8 cellular contexts compared by ENCODE assay signal in genomic region chr1:111505641-111506119, GRCh38. TPM values are rescaled to one million over a fixed set of nuclear protein-coding genes. Genes with fewer than 3 reads are reported as not detected.
DNase-seq lines count a peak whose midpoint lies in the region; ATAC-seq, FAIRE-seq and TF ChIP-seq lines count a peak whose summit lies in the region.

No MANE protein-coding gene starts in this region.

- H3K27me3 ChIP-seq in left ventricle myocardium inferior (ENCODE audit: low read depth): no peaks in the 10 kb centered on the region
- no peaks in the 10 kb centered on the region for H3K27me3 ChIP-seq in WERI-Rb-1 (ENCODE audit: insufficient read depth, low read depth, severe bottlenecking)

- H3K4me1 Mint-ChIP-seq in T-helper 17 cell: peaks cover 61% of the 10 kb centered on the region
- peaks cover 43% of the 10 kb centered on the region for H3K4me1 Mint-ChIP-seq in stimulated activated effector memory CD8-positive, alpha-beta T cell treated with anti-CD3 and anti-CD28 coated beads, Interleukin-12 subunit alpha, Interleukin-12 subunit beta, amount 100 ng/mL, for 72 hours

- H3K36me3 ChIP-seq in left ventricle myocardium inferior (no peaks in the 10 kb centered on the region), WERI-Rb-1 (no peaks in the 10 kb centered on the region)

- no peaks in the 10 kb centered on the region for H3K36me3 Mint-ChIP-seq in T-helper 17 cell (ENCODE audit: low read depth)
- H3K36me3 Mint-ChIP-seq in stimulated activated effector memory CD8-positive, alpha-beta T cell treated with anti-CD3 and anti-CD28 coated beads, Interleukin-12 subunit alpha, Interleukin-12 subunit beta, amount 100 ng/mL, for 72 hours: no peaks in the 10 kb centered on the region

- no peak for FAIRE-seq in D721Med (lab: Jason Lieb, UNC)

- H3K27me3 Mint-ChIP-seq in T-helper 17 cell: no peaks in the 10 kb centered on the region

- no peaks in the 10 kb centered on the region for H3K9me3 Mint-ChIP-seq in stimulated activated effector memory CD8-positive, alpha-beta T cell treated with anti-CD3 and anti-CD28 coated beads, Interleukin-12 subunit alpha, Interleukin-12 subunit beta, amount 100 ng/mL, for 72 hours

- H3K9me3 ChIP-seq in left ventricle myocardium inferior (replicated peaks) (no peaks in the 10 kb centered on the region), T-helper 17 cell (ENCODE audit: control insufficient read depth, low read length, poor library complexity, severe bottlenecking) (no peaks in the 10 kb centered on the region), WERI-Rb-1 (ENCODE audit: severe bottlenecking) (no peaks in the 10 kb centered on the region)

- H3K4me1 ChIP-seq in left ventricle myocardium inferior: peaks cover 42% of the 10 kb centered on the region

- H3K4me3 Mint-ChIP-seq in T-helper 17 cell: peak overlapping the region; percentile 19
- H3K4me3 Mint-ChIP-seq in stimulated activated effector memory CD8-positive, alpha-beta T cell treated with anti-CD3 and anti-CD28 coated beads, Interleukin-12 subunit alpha, Interleukin-12 subunit beta, amount 100 ng/mL, for 72 hours: peak overlapping the region; percentile 3

- H3K4me3 ChIP-seq in left ventricle myocardium inferior (no peak overlapping the region), WERI-Rb-1 (ENCODE audit: low read depth, low read length) (no peak overlapping the region)

- H3K27ac Mint-ChIP-seq in T-helper 17 cell: peak overlapping the region; percentile 62
- peak overlapping the region; percentile 48 for H3K27ac Mint-ChIP-seq in stimulated activated effector memory CD8-positive, alpha-beta T cell treated with anti-CD3 and anti-CD28 coated beads, Interleukin-12 subunit alpha, Interleukin-12 subunit beta, amount 100 ng/mL, for 72 hours

- peak overlapping the region; percentile 92 for H3K27ac ChIP-seq in left ventricle myocardium inferior (replicated peaks)
- H3K27ac ChIP-seq in WERI-Rb-1: no peak overlapping the region

- ATAC-seq in left ventricle myocardium superior (no peak), HG03039 (IDR thresholded peaks at IDR 0.05; ENCODE audit: unreplicated experiment) (peak; percentile 47), T-helper 17 cell (peak; percentile 19)
- ATAC-seq in stimulated activated effector memory CD8-positive, alpha-beta T cell treated with anti-CD3 and anti-CD28 coated beads, Interleukin-12 subunit alpha, Interleukin-12 subunit beta, amount 100 ng/mL, for 72 hours: no peak

- intact Hi-C loops in left ventricle myocardium inferior (cut with micrococcal nuclease) (no loop called here), left ventricle myocardium superior (cut with micrococcal nuclease) (loop anchor here (5.0 kb wide), 1 partner anchor 152 kb away; no protein-coding TSS in a partner anchor)

- TF ChIP-seq CTCF in left ventricle myocardium inferior (IDR thresholded peaks at IDR 0.05; ENCODE audit: borderline replicate concordance): no peak
- TF ChIP-seq CTCF in D721Med (IDR thresholded peaks at IDR 0.05; ENCODE audit: insufficient read depth, missing control alignments): no peak
- TF ChIP-seq CTCF in WERI-Rb-1 (IDR thresholded peaks at IDR 0.05; ENCODE audit: low read depth, low read length): no peak

- DNase-seq in left ventricle myocardium inferior (no peak), left ventricle myocardium superior (no peak), T-helper 17 cell (no peak), D721Med (ENCODE audit: insufficient read length, low spot score) (no peak), WERI-Rb-1 (no peak), NCI-H2171 (lab: John Stamatoyannopoulos, UW) (no peak)
- DNase-seq in stimulated activated effector memory CD8-positive, alpha-beta T cell treated with anti-CD3 and anti-CD28 coated beads, Interleukin-12 subunit alpha, Interleukin-12 subunit beta, amount 100 ng/mL, for 72 hours (ENCODE audit: low spot score in 2 of 2): peak in 1 of 2 donors; percentile 54

RNA-seq across cellular contexts. Expression of gene ADORA3, which starts 2.2 kb away (rescaled TPM):
- total RNA-seq in left ventricle myocardium inferior: 3.1 TPM
- total RNA-seq in left ventricle myocardium superior: 4.1 TPM
- not detected for total RNA-seq in T-helper 17 cell

RNA-seq across cellular contexts. Expression of gene TMIGD3, which starts 2.2 kb away (rescaled TPM):
- 0.85 TPM for total RNA-seq in left ventricle myocardium inferior
- total RNA-seq in left ventricle myocardium superior: 0.64 TPM
- total RNA-seq in T-helper 17 cell: not detected

RNA-seq across cellular contexts. Expression of gene C1orf162, which starts 31.9 kb away (rescaled TPM):
- total RNA-seq in left ventricle myocardium inferior: 5.6 TPM
- total RNA-seq in left ventricle myocardium superior: 8.0 TPM
- 10 to 100 TPM; 31.3 to 50.8 TPM for total RNA-seq in T-helper 17 cell

RNA-seq across cellular contexts. Expression of gene ATP5PB, which starts 56.4 kb away (rescaled TPM):
- total RNA-seq in left ventricle myocardium inferior (671 TPM), left ventricle myocardium superior (714 TPM), T-helper 17 cell (100 to 1,000 TPM in 1 of 2 donors, 10 to 100 TPM in 1; 86.1 to 101 TPM)

RNA-seq across cellular contexts. Expression of gene WDR77, which starts 56.6 kb away (rescaled TPM):
- total RNA-seq in left ventricle myocardium inferior (30.7 TPM), left ventricle myocardium superior (27.3 TPM), T-helper 17 cell (10 to 100 TPM; 17.6 to 19.5 TPM)

Comparison
In these comparisons a context has a peak if more than half of its experiments do, and no peak if none do; other contexts are left out.
1. ATAC-seq: peak in HG03039 (single experiment) and T-helper 17 cell (single experiment); none in left ventricle myocardium superior (single experiment) and stimulated activated effector memory CD8-positive, alpha-beta T cell treated with anti-CD3 and anti-CD28 coated beads, Interleukin-12 subunit alpha, Interleukin-12 subunit beta, amount 100 ng/mL, for 72 hours (single experiment).